7 cellular contexts compared by ENCODE assay signal in genomic region chr4:83771113-83771705, GRCh38.
DNase-seq lines count a peak whose midpoint lies in the region; ATAC-seq and TF ChIP-seq lines count a peak whose summit lies in the region.

No MANE protein-coding gene starts in this region.

- H3K9me3 Mint-ChIP-seq in T-helper 2 cell treated with Interferon-gamma antibody and Interleukin-4, amounts not matched to agents 5 μg/mL and 100 μg/mL, for 36 hours: no peaks in the 10 kb centered on the region

- TF ChIP-seq CTCF in GM12864 (IDR thresholded peaks at IDR 0.05; ENCODE audit: low read depth, low read length, missing control alignments) (peak; percentile 56), fibroblast of villous mesenchyme (IDR thresholded peaks at IDR 0.05; ENCODE audit: insufficient read depth, low read depth, low read length) (peak; percentile 71)

- H3K36me3 Mint-ChIP-seq in T-helper 2 cell treated with Interferon-gamma antibody and Interleukin-4, amounts not matched to agents 5 μg/mL and 100 μg/mL, for 36 hours (ENCODE audit: low read depth): no peaks in the 10 kb centered on the region

- no peak overlapping the region for H3K4me3 Mint-ChIP-seq in T-helper 2 cell treated with Interferon-gamma antibody and Interleukin-4, amounts not matched to agents 5 μg/mL and 100 μg/mL, for 36 hours

- H3K27ac Mint-ChIP-seq in T-helper 2 cell treated with Interferon-gamma antibody and Interleukin-4, amounts not matched to agents 5 μg/mL and 100 μg/mL, for 36 hours: no peak overlapping the region

- no peaks in the 10 kb centered on the region for H3K27me3 Mint-ChIP-seq in T-helper 2 cell treated with Interferon-gamma antibody and Interleukin-4, amounts not matched to agents 5 μg/mL and 100 μg/mL, for 36 hours (ENCODE audit: low read depth)

- no peaks in the 10 kb centered on the region for H3K4me1 Mint-ChIP-seq in T-helper 2 cell treated with Interferon-gamma antibody and Interleukin-4, amounts not matched to agents 5 μg/mL and 100 μg/mL, for 36 hours (ENCODE audit: low read depth)

- ATAC-seq in HG03565 (IDR thresholded peaks at IDR 0.05; ENCODE audit: unreplicated experiment): peak; percentile 52

- in situ Hi-C loops in SK-MEL-5 (cut with HindIII; ENCODE audit: low pct_unique_long_range_greater_than_20kb, low sequenced_read_pairs): no loop called here

- no peak for DNase-seq in GM12864 (ENCODE audit: low read depth)
- peak; percentile 62 for DNase-seq in SK-MEL-5 (ENCODE audit: low read depth, low spot score)
- DNase-seq in fibroblast of villous mesenchyme (ENCODE audit: low read depth): peak; percentile 46
- peak; percentile 64 for DNase-seq in pons (ENCODE audit: low spot score)
- no peak for DNase-seq in stimulated activated naive CD4-positive, alpha-beta T cell (lab: John Stamatoyannopoulos, UW)
- DNase-seq in T-helper 2 cell treated with Interferon-gamma antibody and Interleukin-4, amounts not matched to agents 5 μg/mL and 100 μg/mL, for 36 hours (ENCODE audit: low spot score): no peak

- no peak overlapping the region for H3K4me3 ChIP-seq in GM12864 (ENCODE audit: low read depth, low read length)
- no peak overlapping the region for H3K4me3 ChIP-seq in fibroblast of villous mesenchyme (ENCODE audit: low read depth, low read length)

Comparison
In these comparisons a context has a peak if more than half of its experiments do, and no peak if none do; other contexts are left out.
1. DNase-seq: peak in SK-MEL-5 (single experiment), fibroblast of villous mesenchyme (single experiment) and pons (single experiment); none in GM12864 (single experiment), stimulated activated naive CD4-positive, alpha-beta T cell (0 of 6) and T-helper 2 cell treated with Interferon-gamma antibody and Interleukin-4, amounts not matched to agents 5 μg/mL and 100 μg/mL, for 36 hours (single experiment).